8 cellular contexts compared by ENCODE assay signal in genomic region chr12:9634177-9634803, GRCh38. TPM values are rescaled to one million over a fixed set of nuclear protein-coding genes. Genes with fewer than 3 reads are reported as not detected.
DNase-seq lines count a peak whose midpoint lies in the region; ATAC-seq and TF ChIP-seq lines count a peak whose summit lies in the region.

No MANE protein-coding gene starts in this region.

- intact Hi-C loops in activated naive CD4-positive, alpha-beta T cell treated with anti-CD3 and anti-CD28 coated beads for 36 hours (cut with micrococcal nuclease): loop anchor here (1.0 to 10.0 kb wide), 7 partner anchors 11 to 511 kb away; no protein-coding TSS in a partner anchor
- intact Hi-C loops in sigmoid colon (cut with DNase I): loop anchor here (10.0 kb wide), 1 partner anchor 71 kb away; no protein-coding TSS in a partner anchor

- H3K4me1 ChIP-seq in hepatocyte (ENCODE audit: insufficient read depth) (no peaks in the 10 kb centered on the region), sigmoid colon (no peaks in the 10 kb centered on the region)

- no peak for TF ChIP-seq EP300 in sigmoid colon (IDR thresholded peaks at IDR 0.05)

- H4K20me1 ChIP-seq in hepatocyte (ENCODE audit: insufficient read depth, poor library complexity, severe bottlenecking): no peaks in the 10 kb centered on the region

- WGBS in hepatocyte (ENCODE audit: low lambda C conversion rate, missing lambda C conversion rate): 31% methylated on average over 2 of the region's 2 CpGs
- WGBS in sigmoid colon, 2 donors: 31 to 33% methylated on average over 2 of the region's 2 CpGs

- no peak overlapping the region for H2AFZ ChIP-seq in hepatocyte

- H3K27ac ChIP-seq in hepatocyte (no peak overlapping the region), sigmoid colon (no peak overlapping the region)

- no peaks in the 10 kb centered on the region for H3K9me3 ChIP-seq in hepatocyte (ENCODE audit: low read depth)
- H3K9me3 ChIP-seq in sigmoid colon: no peaks in the 10 kb centered on the region

- H3K4me1 Mint-ChIP-seq in activated naive CD4-positive, alpha-beta T cell treated with anti-CD3 and anti-CD28 coated beads for 36 hours (ENCODE audit: low read depth): peaks cover 56% of the 10 kb centered on the region

- peak overlapping the region; percentile 90 for H3K27ac Mint-ChIP-seq in activated naive CD4-positive, alpha-beta T cell treated with anti-CD3 and anti-CD28 coated beads for 36 hours

- CTCF ChIA-PET in activated naive CD4-positive, alpha-beta T cell treated with anti-CD3 and anti-CD28 coated beads for 36 hours (lab: Charles Lee): interaction anchor here (0.6 to 6.1 kb wide), 26 partner anchors 9 to 185 kb away, joined by 3 to 47 read pairs (median 4); no protein-coding TSS in a partner anchor

- peak; percentile 44 for DNase-seq in EL
- peak; percentile 68 for DNase-seq in SK-MEL-5 (ENCODE audit: low read depth, low spot score)
- DNase-seq in activated naive CD4-positive, alpha-beta T cell treated with anti-CD3 and anti-CD28 coated beads for 36 hours: peak; percentile 95
- DNase-seq in hepatocyte (ENCODE audit: low spot score): peak; percentile 64
- DNase-seq in stimulated activated CD4-positive, alpha-beta T cell treated with anti-CD3 and anti-CD28 coated beads, Interleukin-1b, Interleukin-23, amount 100 ng/mL, for 48 hours: peak; percentile 73
- no peak for DNase-seq in sigmoid colon

- no peaks in the 10 kb centered on the region for H3K27me3 Mint-ChIP-seq in activated naive CD4-positive, alpha-beta T cell treated with anti-CD3 and anti-CD28 coated beads for 36 hours (ENCODE audit: low read depth)

- H3K4me3 Mint-ChIP-seq in activated naive CD4-positive, alpha-beta T cell treated with anti-CD3 and anti-CD28 coated beads for 36 hours: peak overlapping the region; percentile 55

- H3K36me3 Mint-ChIP-seq in activated naive CD4-positive, alpha-beta T cell treated with anti-CD3 and anti-CD28 coated beads for 36 hours (ENCODE audit: low read depth): peaks cover 22% of the 10 kb centered on the region

- no peak overlapping the region for H3K4me3 ChIP-seq in hepatocyte
- H3K4me3 ChIP-seq in sigmoid colon: no peak overlapping the region

- H3K27me3 ChIP-seq in hepatocyte (no peaks in the 10 kb centered on the region), sigmoid colon (no peaks in the 10 kb centered on the region)

- TF ChIP-seq POLR2A in sigmoid colon (IDR thresholded peaks at IDR 0.05): no peak

- peak; percentile 76 for ATAC-seq in HG03439 (IDR thresholded peaks at IDR 0.05; ENCODE audit: unreplicated experiment)
- ATAC-seq in GM21526 (IDR thresholded peaks at IDR 0.05; ENCODE audit: low FRiP score, unreplicated experiment): no peak

- TF ChIP-seq CTCF in hepatocyte (IDR thresholded peaks at IDR 0.05; ENCODE audit: poor library complexity) (peak; percentile 64), sigmoid colon (IDR thresholded peaks at IDR 0.05) (peak in 2 of 4 experiments; percentile 30 to 54)

- H3K9me3 Mint-ChIP-seq in activated naive CD4-positive, alpha-beta T cell treated with anti-CD3 and anti-CD28 coated beads for 36 hours: peaks cover 5% of the 10 kb centered on the region

- in situ Hi-C loops in SK-MEL-5 (cut with HindIII; ENCODE audit: low pct_unique_long_range_greater_than_20kb, low sequenced_read_pairs): no loop called here

- no peaks in the 10 kb centered on the region for H3K79me2 ChIP-seq in hepatocyte

- H3K9me2 ChIP-seq in hepatocyte (replicated peaks; ENCODE audit: insufficient read depth): no peaks in the 10 kb centered on the region

- H3K36me3 ChIP-seq in hepatocyte (replicated peaks; ENCODE audit: insufficient read depth, low read depth) (no peaks in the 10 kb centered on the region), sigmoid colon (no peaks in the 10 kb centered on the region)

- H3K4me2 ChIP-seq in hepatocyte: no peak overlapping the region

RNA-seq across cellular contexts. Expression of gene KLRB1, which starts 26.6 kb away (rescaled TPM):
- not detected in 2 replicates for total RNA-seq in SK-MEL-5 (2014; rRNA removed; shearing (Covaris generic))
- polyA plus RNA-seq in SK-MEL-5 (2015; cell fraction: cytosol; rRNA removed): not detected in 2 replicates
- polyA plus RNA-seq in SK-MEL-5 (2015; cell fraction: nucleus; rRNA removed): not detected in 2 replicates
- under 1 TPM in 1 of 2 experiments, not detected in 1; 0.25 TPM for total RNA-seq in activated naive CD4-positive, alpha-beta T cell treated with anti-CD3 and anti-CD28 coated beads for 36 hours
- not detected in 2 replicates for total RNA-seq in hepatocyte
- polyA plus RNA-seq in hepatocyte: not detected in 2 replicates
- 1 to 10 TPM in 2 of 4 donors, under 1 TPM in 1, not detected in 1; 0.49 to 1.5 (median 1.1) TPM for total RNA-seq in sigmoid colon
- polyA plus RNA-seq in sigmoid colon: 1 to 10 TPM; 1.4 to 3.6 (median 3.4) TPM

RNA-seq across cellular contexts. Expression of gene CLEC2D, which starts 35.2 kb away (rescaled TPM):
- 3.2 and 5.1 TPM in 2 replicates for total RNA-seq in SK-MEL-5 (2014; rRNA removed; shearing (Covaris generic))
- polyA plus RNA-seq in SK-MEL-5 (2015; cell fraction: cytosol; rRNA removed): 0.58 and 2.0 TPM in 2 replicates
- polyA plus RNA-seq in SK-MEL-5 (2015; cell fraction: nucleus; rRNA removed): 52.6 and 60.8 TPM in 2 replicates
- total RNA-seq in activated naive CD4-positive, alpha-beta T cell treated with anti-CD3 and anti-CD28 coated beads for 36 hours: 100 to 1,000 TPM; 176 to 184 TPM
- 5.7 and 6.0 TPM in 2 replicates for total RNA-seq in hepatocyte
- 3.7 and 3.9 TPM in 2 replicates for polyA plus RNA-seq in hepatocyte
- total RNA-seq in sigmoid colon: 10 to 100 TPM in 1 of 4 donors, 1 to 10 TPM in 3; 6.4 to 18.6 (median 8.8) TPM
- polyA plus RNA-seq in sigmoid colon: 10 to 100 TPM in 1 of 3 donors, 1 to 10 TPM in 1, under 1 TPM in 1; 0.69 to 24.0 (median 1.2) TPM

Comparison
In these comparisons a context has a peak if more than half of its experiments do, and no peak if none do; other contexts are left out.
1. RNA of gene CLEC2D, which starts 35.2 kb away (total RNA-seq): 176 to 184 TPM in activated naive CD4-positive, alpha-beta T cell treated with anti-CD3 and anti-CD28 coated beads for 36 hours; 6.4 to 18.6 TPM in sigmoid colon, 5.7 to 6.0 TPM in hepatocyte and 3.2 to 5.1 TPM in SK-MEL-5; every median in the first group is over 4 times any median in the second.